Comparison of ENCODE assay signal across 1 cellular context in the genomic region with DNA sequence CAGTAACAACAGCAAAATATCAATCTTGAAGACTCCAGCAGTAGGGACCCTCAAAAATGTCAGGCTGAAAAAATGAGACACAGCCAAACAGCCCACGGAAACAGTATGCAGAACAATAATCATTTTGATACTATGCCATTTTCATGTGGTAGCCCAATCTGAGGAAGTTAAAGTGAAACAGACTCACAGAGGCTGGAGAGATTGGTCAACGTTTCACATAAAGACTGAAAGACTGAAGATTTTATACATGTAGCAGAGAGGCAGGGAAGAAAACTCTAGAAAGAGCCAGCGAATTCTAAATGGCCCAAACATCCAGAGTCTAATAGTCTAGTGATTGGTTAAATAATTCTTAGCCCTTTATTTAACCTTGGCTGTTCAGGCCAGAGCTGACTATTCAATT.
TF ChIP-seq lines count a peak whose summit lies in the region.

No MANE protein-coding gene starts in this region.

TF ChIP-seq in GM12878, 131 proteins besides CTCF, POLR2A, EP300 and RAD21 (continued from another document and continues in another):
- TF ChIP-seq, protein P1, sequence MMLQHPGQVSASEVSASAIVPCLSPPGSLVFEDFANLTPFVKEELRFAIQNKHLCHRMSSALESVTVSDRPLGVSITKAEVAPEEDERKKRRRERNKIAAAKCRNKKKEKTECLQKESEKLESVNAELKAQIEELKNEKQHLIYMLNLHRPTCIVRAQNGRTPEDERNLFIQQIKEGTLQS (IDR thresholded peaks at IDR 0.05; ENCODE audit: borderline replicate concordance, extremely low read depth, low read depth, low read length): no peak
- TF ChIP-seq KDM1A (IDR thresholded peaks at IDR 0.05; ENCODE audit: borderline replicate concordance) (no peak), MYC (IDR thresholded peaks at IDR 0.05; ENCODE audit: insufficient read depth, insufficient read length, insufficient replicate concordance, low read length, severe bottlenecking) (no peak), EED (IDR thresholded peaks at IDR 0.05; ENCODE audit: low read depth) (peak; percentile 44; the same call in 1 of the 2 replicates), FOS (IDR thresholded peaks at IDR 0.05; ENCODE audit: borderline replicate concordance, extremely low read depth, insufficient read length) (no peak), BMI1 (IDR thresholded peaks at IDR 0.05; ENCODE audit: borderline replicate concordance) (no peak), TCF3 (IDR thresholded peaks at IDR 0.05; ENCODE audit: borderline replicate concordance, insufficient read depth, low read depth, low read length) (no peak), SIX5 (IDR thresholded peaks at IDR 0.05; ENCODE audit: low read depth, low read length, severe bottlenecking) (no peak), YY1 (IDR thresholded peaks at IDR 0.05; ENCODE audit: low read depth, low read length) (no peak), PAX8 (IDR thresholded peaks at IDR 0.05) (no peak), NRF1 (conservative IDR thresholded peaks at IDR 0.05; ENCODE audit: low read depth, low read length) (no peak), ZNF217 (IDR thresholded peaks at IDR 0.05) (no peak), SP1 (IDR thresholded peaks at IDR 0.05; ENCODE audit: low read depth, low read length) (no peak), ETV6 (conservative IDR thresholded peaks at IDR 0.05 in 1 of 2, IDR thresholded peaks at IDR 0.05 in 1 of 2; ENCODE audit: borderline replicate concordance in 1 of 2, low read depth in 1 of 2) (peak in 1 of 2 experiments; percentile 75; a peak in 1 of 4 replicates), MYB (IDR thresholded peaks at IDR 0.05; ENCODE audit: borderline replicate concordance, low read depth, low read length) (no peak), NR2C1 (IDR thresholded peaks at IDR 0.05) (no peak), BACH1 (IDR thresholded peaks at IDR 0.05; ENCODE audit: borderline replicate concordance) (no peak), MTA3 (IDR thresholded peaks at IDR 0.05; ENCODE audit: borderline replicate concordance, low read length) (no peak), CEBPB (IDR thresholded peaks at IDR 0.05; ENCODE audit: borderline replicate concordance in 1 of 2, low read depth in 2 of 2, low read length in 2 of 2) (no peak), PAX5 (IDR thresholded peaks at IDR 0.05; ENCODE audit: borderline replicate concordance, low read depth, low read length) (no peak), MEF2B (IDR thresholded peaks at IDR 0.05; ENCODE audit: partially characterized antibody, poor library complexity, severe bottlenecking) (no peak), HCFC1 (IDR thresholded peaks at IDR 0.05; ENCODE audit: low read length) (no peak), TBL1XR1 (IDR thresholded peaks at IDR 0.05; ENCODE audit: low read depth, low read length) (no peak), NFYA (IDR thresholded peaks at IDR 0.05; ENCODE audit: borderline replicate concordance, low read depth, low read length) (no peak), CHD2 (IDR thresholded peaks at IDR 0.05; ENCODE audit: borderline replicate concordance, low read depth, low read length) (no peak), CBX3 (IDR thresholded peaks at IDR 0.05; ENCODE audit: borderline replicate concordance, low read depth) (no peak), GABPA (IDR thresholded peaks at IDR 0.05; ENCODE audit: low read depth) (0 out of 2 replicates have a peak, but pooled peaks have one; percentile 21), RBBP5 (conservative IDR thresholded peaks at IDR 0.05) (no peak), IRF4 (IDR thresholded peaks at IDR 0.05; ENCODE audit: low read depth, low read length) (peak; percentile 71), RFX5 (IDR thresholded peaks at IDR 0.05; ENCODE audit: low read depth, low read length) (no peak), TAF1 (IDR thresholded peaks at IDR 0.05; ENCODE audit: borderline replicate concordance, low read depth, low read length) (no peak), NBN (IDR thresholded peaks at IDR 0.05) (no peak), BRCA1 (IDR thresholded peaks at IDR 0.05; ENCODE audit: low read depth, low read length) (no peak), MTA2 (IDR thresholded peaks at IDR 0.05; ENCODE audit: low read depth) (no peak), LARP7 (IDR thresholded peaks at IDR 0.05) (no peak), ASH2L (IDR thresholded peaks at IDR 0.05; ENCODE audit: borderline replicate concordance, low read depth) (no peak), CBX5 (IDR thresholded peaks at IDR 0.05; ENCODE audit: low read depth) (0 out of 2 replicates have a peak, but pooled peaks have one; percentile 39), POU2F2 (IDR thresholded peaks at IDR 0.05; ENCODE audit: borderline replicate concordance, low read depth, low read length) (peak; percentile 35; the same call in 1 of the 3 replicates)
- TF ChIP-seq, protein P2, sequence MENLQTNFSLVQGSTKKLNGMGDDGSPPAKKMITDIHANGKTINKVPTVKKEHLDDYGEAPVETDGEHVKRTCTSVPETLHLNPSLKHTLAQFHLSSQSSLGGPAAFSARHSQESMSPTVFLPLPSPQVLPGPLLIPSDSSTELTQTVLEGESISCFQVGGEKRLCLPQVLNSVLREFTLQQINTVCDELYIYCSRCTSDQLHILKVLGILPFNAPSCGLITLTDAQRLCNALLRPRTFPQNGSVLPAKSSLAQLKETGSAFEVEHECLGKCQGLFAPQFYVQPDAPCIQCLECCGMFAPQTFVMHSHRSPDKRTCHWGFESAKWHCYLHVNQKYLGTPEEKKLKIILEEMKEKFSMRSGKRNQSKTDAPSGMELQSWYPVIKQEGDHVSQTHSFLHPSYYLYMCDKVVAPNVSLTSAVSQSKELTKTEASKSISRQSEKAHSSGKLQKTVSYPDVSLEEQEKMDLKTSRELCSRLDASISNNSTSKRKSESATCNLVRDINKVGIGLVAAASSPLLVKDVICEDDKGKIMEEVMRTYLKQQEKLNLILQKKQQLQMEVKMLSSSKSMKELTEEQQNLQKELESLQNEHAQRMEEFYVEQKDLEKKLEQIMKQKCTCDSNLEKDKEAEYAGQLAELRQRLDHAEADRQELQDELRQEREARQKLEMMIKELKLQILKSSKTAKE (IDR thresholded peaks at IDR 0.05; ENCODE audit: low read depth, poor library complexity, severe bottlenecking): peak; percentile 26
- TF ChIP-seq, protein P3, sequence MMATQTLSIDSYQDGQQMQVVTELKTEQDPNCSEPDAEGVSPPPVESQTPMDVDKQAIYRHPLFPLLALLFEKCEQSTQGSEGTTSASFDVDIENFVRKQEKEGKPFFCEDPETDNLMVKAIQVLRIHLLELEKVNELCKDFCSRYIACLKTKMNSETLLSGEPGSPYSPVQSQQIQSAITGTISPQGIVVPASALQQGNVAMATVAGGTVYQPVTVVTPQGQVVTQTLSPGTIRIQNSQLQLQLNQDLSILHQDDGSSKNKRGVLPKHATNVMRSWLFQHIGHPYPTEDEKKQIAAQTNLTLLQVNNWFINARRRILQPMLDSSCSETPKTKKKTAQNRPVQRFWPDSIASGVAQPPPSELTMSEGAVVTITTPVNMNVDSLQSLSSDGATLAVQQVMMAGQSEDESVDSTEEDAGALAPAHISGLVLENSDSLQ (IDR thresholded peaks at IDR 0.05): no peak
- TF ChIP-seq, protein P4, sequence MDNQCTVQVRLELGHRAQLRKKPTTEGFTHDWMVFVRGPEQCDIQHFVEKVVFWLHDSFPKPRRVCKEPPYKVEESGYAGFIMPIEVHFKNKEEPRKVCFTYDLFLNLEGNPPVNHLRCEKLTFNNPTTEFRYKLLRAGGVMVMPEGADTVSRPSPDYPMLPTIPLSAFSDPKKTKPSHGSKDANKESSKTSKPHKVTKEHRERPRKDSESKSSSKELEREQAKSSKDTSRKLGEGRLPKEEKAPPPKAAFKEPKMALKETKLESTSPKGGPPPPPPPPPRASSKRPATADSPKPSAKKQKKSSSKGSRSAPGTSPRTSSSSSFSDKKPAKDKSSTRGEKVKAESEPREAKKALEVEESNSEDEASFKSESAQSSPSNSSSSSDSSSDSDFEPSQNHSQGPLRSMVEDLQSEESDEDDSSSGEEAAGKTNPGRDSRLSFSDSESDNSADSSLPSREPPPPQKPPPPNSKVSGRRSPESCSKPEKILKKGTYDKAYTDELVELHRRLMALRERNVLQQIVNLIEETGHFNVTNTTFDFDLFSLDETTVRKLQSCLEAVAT (IDR thresholded peaks at IDR 0.05): no peak
- TF ChIP-seq, protein P5, sequence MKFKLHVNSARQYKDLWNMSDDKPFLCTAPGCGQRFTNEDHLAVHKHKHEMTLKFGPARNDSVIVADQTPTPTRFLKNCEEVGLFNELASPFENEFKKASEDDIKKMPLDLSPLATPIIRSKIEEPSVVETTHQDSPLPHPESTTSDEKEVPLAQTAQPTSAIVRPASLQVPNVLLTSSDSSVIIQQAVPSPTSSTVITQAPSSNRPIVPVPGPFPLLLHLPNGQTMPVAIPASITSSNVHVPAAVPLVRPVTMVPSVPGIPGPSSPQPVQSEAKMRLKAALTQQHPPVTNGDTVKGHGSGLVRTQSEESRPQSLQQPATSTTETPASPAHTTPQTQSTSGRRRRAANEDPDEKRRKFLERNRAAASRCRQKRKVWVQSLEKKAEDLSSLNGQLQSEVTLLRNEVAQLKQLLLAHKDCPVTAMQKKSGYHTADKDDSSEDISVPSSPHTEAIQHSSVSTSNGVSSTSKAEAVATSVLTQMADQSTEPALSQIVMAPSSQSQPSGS (IDR thresholded peaks at IDR 0.05; ENCODE audit: low read length): peak; percentile 45; the same call in 1 of the 2 replicates
- TF ChIP-seq, protein P6, sequence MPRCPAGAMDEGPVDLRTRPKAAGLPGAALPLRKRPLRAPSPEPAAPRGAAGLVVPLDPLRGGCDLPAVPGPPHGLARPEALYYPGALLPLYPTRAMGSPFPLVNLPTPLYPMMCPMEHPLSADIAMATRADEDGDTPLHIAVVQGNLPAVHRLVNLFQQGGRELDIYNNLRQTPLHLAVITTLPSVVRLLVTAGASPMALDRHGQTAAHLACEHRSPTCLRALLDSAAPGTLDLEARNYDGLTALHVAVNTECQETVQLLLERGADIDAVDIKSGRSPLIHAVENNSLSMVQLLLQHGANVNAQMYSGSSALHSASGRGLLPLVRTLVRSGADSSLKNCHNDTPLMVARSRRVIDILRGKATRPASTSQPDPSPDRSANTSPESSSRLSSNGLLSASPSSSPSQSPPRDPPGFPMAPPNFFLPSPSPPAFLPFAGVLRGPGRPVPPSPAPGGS (IDR thresholded peaks at IDR 0.05; ENCODE audit: borderline replicate concordance, insufficient read depth, low read depth, low read length, poor library complexity, severe bottlenecking): no peak
- TF ChIP-seq, protein P7, sequence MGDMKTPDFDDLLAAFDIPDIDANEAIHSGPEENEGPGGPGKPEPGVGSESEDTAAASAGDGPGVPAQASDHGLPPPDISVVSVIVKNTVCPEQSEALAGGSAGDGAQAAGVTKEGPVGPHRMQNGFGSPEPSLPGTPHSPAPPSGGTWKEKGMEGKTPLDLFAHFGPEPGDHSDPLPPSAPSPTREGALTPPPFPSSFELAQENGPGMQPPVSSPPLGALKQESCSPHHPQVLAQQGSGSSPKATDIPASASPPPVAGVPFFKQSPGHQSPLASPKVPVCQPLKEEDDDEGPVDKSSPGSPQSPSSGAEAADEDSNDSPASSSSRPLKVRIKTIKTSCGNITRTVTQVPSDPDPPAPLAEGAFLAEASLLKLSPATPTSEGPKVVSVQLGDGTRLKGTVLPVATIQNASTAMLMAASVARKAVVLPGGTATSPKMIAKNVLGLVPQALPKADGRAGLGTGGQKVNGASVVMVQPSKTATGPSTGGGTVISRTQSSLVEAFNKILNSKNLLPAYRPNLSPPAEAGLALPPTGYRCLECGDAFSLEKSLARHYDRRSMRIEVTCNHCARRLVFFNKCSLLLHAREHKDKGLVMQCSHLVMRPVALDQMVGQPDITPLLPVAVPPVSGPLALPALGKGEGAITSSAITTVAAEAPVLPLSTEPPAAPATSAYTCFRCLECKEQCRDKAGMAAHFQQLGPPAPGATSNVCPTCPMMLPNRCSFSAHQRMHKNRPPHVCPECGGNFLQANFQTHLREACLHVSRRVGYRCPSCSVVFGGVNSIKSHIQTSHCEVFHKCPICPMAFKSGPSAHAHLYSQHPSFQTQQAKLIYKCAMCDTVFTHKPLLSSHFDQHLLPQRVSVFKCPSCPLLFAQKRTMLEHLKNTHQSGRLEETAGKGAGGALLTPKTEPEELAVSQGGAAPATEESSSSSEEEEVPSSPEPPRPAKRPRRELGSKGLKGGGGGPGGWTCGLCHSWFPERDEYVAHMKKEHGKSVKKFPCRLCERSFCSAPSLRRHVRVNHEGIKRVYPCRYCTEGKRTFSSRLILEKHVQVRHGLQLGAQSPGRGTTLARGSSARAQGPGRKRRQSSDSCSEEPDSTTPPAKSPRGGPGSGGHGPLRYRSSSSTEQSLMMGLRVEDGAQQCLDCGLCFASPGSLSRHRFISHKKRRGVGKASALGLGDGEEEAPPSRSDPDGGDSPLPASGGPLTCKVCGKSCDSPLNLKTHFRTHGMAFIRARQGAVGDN (IDR thresholded peaks at IDR 0.05): no peak
- TF ChIP-seq, protein P8, sequence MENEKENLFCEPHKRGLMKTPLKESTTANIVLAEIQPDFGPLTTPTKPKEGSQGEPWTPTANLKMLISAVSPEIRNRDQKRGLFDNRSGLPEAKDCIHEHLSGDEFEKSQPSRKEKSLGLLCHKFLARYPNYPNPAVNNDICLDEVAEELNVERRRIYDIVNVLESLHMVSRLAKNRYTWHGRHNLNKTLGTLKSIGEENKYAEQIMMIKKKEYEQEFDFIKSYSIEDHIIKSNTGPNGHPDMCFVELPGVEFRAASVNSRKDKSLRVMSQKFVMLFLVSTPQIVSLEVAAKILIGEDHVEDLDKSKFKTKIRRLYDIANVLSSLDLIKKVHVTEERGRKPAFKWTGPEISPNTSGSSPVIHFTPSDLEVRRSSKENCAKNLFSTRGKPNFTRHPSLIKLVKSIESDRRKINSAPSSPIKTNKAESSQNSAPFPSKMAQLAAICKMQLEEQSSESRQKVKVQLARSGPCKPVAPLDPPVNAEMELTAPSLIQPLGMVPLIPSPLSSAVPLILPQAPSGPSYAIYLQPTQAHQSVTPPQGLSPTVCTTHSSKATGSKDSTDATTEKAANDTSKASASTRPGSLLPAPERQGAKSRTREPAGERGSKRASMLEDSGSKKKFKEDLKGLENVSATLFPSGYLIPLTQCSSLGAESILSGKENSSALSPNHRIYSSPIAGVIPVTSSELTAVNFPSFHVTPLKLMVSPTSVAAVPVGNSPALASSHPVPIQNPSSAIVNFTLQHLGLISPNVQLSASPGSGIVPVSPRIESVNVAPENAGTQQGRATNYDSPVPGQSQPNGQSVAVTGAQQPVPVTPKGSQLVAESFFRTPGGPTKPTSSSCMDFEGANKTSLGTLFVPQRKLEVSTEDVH (IDR thresholded peaks at IDR 0.05; ENCODE audit: low read depth, partially characterized antibody): no peak
- TF ChIP-seq, protein P9, sequence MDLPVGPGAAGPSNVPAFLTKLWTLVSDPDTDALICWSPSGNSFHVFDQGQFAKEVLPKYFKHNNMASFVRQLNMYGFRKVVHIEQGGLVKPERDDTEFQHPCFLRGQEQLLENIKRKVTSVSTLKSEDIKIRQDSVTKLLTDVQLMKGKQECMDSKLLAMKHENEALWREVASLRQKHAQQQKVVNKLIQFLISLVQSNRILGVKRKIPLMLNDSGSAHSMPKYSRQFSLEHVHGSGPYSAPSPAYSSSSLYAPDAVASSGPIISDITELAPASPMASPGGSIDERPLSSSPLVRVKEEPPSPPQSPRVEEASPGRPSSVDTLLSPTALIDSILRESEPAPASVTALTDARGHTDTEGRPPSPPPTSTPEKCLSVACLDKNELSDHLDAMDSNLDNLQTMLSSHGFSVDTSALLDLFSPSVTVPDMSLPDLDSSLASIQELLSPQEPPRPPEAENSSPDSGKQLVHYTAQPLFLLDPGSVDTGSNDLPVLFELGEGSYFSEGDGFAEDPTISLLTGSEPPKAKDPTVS (IDR thresholded peaks at IDR 0.05; ENCODE audit: low read depth, low read length): peak; percentile 89
